Comparison of ENCODE assay signal across 8 cellular contexts in the genomic region with DNA sequence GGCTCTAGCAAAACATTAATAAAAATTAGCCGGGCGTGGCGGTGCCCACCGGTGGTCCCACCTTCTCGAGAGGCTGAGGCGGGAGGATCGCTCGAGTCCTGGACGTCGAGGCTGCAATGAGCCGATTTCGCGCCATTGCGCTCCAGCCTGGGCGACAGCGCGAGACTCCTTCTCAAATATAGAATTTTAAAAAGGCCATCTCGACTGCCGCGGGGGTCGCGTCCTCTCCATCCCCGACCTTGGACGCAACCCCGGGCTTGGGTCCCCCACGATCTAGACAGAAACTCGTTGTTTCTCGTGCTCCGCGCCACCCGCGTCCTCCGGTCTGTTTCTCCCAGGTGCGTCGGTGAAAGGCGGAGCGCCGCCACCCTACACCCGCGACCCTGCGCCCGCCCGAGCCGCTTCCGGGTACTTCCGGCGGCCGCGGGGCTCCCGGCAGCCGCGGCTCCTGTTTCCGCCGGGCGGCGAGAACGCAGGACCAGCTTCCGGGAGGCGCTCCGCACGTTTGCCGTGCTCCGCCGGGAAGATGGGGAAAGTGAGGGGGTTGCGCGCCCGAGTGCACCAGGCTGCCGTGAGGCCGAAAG. TPM values are rescaled to one million over a fixed set of nuclear protein-coding genes. Genes with fewer than 3 reads are reported as not detected.
DNase-seq lines count a peak whose midpoint lies in the region; ATAC-seq and TF ChIP-seq lines count a peak whose summit lies in the region.

A gene with protein sequence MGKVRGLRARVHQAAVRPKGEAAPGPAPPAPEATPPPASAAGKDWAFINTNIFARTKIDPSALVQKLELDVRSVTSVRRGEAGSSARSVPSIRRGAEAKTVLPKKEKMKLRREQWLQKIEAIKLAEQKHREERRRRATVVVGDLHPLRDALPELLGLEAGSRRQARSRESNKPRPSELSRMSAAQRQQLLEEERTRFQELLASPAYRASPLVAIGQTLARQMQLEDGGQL (plus strand): TSS at position 498 of the 584 bp plus-strand sequence. CDS start 29 bp downstream, at position 527.

- ATAC-seq in GM18907 (IDR thresholded peaks at IDR 0.05; ENCODE audit: unreplicated experiment) (peak; percentile 72), HG03432 (IDR thresholded peaks at IDR 0.05; ENCODE audit: unreplicated experiment) (peak; percentile 84), lower lobe of right lung (peak; percentile 94 to 98)

- H3K27me3 ChIP-seq in lower lobe of right lung (ENCODE audit: low read depth): peaks cover 1% of the 10 kb centered on the region

- DNase-seq in AG08396 (ENCODE audit: low spot score): peak; percentile 96
- peak; percentile 88 for DNase-seq in NCI-H82 (lab: John Stamatoyannopoulos, UW)
- peak; percentile 81 for DNase-seq in activated CD4-positive, alpha-beta memory T cell treated with anti-CD3 and anti-CD28 coated beads, Interleukin-2, amount 10 ng/mL, durations not matched to agents 7 days and 5 days
- peak; percentile 90 for DNase-seq in ecto neural progenitor cell (ENCODE audit: low spot score)
- DNase-seq in lower lobe of right lung: peak; percentile 84
- peak; percentile 50 to 74 (median 64) for DNase-seq in stimulated activated CD4-positive, alpha-beta T cell treated with anti-CD3 and anti-CD28 coated beads, TNF-alpha, amount 100 ng/mL, for 1 hour (ENCODE audit: low read depth in 3 of 3, low spot score in 1 of 3)

- no peak for TF ChIP-seq CTCF in lower lobe of right lung (IDR thresholded peaks at IDR 0.05)

- H3K27me3 Mint-ChIP-seq in activated CD4-positive, alpha-beta memory T cell treated with anti-CD3 and anti-CD28 coated beads, Interleukin-2, amount 10 ng/mL, durations not matched to agents 7 days and 5 days: no peaks in the 10 kb centered on the region

- intact Hi-C loops in lower lobe of right lung (cut with DNase I): loop anchor here (10.0 kb wide), 1 partner anchor 195 kb away; no protein-coding TSS in a partner anchor

- POLR2A ChIA-PET in activated CD4-positive, alpha-beta memory T cell treated with anti-CD3 and anti-CD28 coated beads, Interleukin-2, amount 10 ng/mL, durations not matched to agents 7 days and 5 days (lab: Charles Lee): interaction anchor here (0.7 to 1.7 kb wide), 15 partner anchors 8 to 146 kb away, joined by 3 to 11 read pairs (median 4); a partner anchor contains a TSS

- H3K4me3 Mint-ChIP-seq in activated CD4-positive, alpha-beta memory T cell treated with anti-CD3 and anti-CD28 coated beads, Interleukin-2, amount 10 ng/mL, durations not matched to agents 7 days and 5 days: peak within 1 kb of the TSS; percentile 86

- H3K4me1 ChIP-seq in lower lobe of right lung: peaks cover 22% of the 10 kb centered on the region

- peak within 1 kb of the TSS; percentile 76 for H3K27ac ChIP-seq in lower lobe of right lung

- no peaks in the 10 kb centered on the region for H3K9me3 Mint-ChIP-seq in activated CD4-positive, alpha-beta memory T cell treated with anti-CD3 and anti-CD28 coated beads, Interleukin-2, amount 10 ng/mL, durations not matched to agents 7 days and 5 days

- H3K4me1 Mint-ChIP-seq in activated CD4-positive, alpha-beta memory T cell treated with anti-CD3 and anti-CD28 coated beads, Interleukin-2, amount 10 ng/mL, durations not matched to agents 7 days and 5 days: peaks cover 53% of the 10 kb centered on the region

- peaks cover 15% of the 10 kb centered on the region for H3K36me3 Mint-ChIP-seq in activated CD4-positive, alpha-beta memory T cell treated with anti-CD3 and anti-CD28 coated beads, Interleukin-2, amount 10 ng/mL, durations not matched to agents 7 days and 5 days (ENCODE audit: low read depth)

- CTCF ChIA-PET in activated CD4-positive, alpha-beta memory T cell treated with anti-CD3 and anti-CD28 coated beads, Interleukin-2, amount 10 ng/mL, durations not matched to agents 7 days and 5 days (lab: Charles Lee): interaction anchor here (1.1 to 11.8 kb wide), 5 partner anchors 8 to 200 kb away, joined by 3 to 178 read pairs (median 5); no protein-coding TSS in a partner anchor

- no peaks in the 10 kb centered on the region for H3K9me3 ChIP-seq in lower lobe of right lung

- peaks cover 15% of the 10 kb centered on the region for H3K36me3 ChIP-seq in lower lobe of right lung

- peak within 1 kb of the TSS; percentile 73 for H3K27ac Mint-ChIP-seq in activated CD4-positive, alpha-beta memory T cell treated with anti-CD3 and anti-CD28 coated beads, Interleukin-2, amount 10 ng/mL, durations not matched to agents 7 days and 5 days

- H3K4me3 ChIP-seq in lower lobe of right lung: peak within 1 kb of the TSS; percentile 70

RNA-seq across cellular contexts. Expression of the gene that starts here (rescaled TPM):
- 10 to 100 TPM; 42.4 to 47.0 TPM for total RNA-seq in activated CD4-positive, alpha-beta memory T cell treated with anti-CD3 and anti-CD28 coated beads, Interleukin-2, amount 10 ng/mL, durations not matched to agents 7 days and 5 days
- 15.7 TPM for total RNA-seq in lower lobe of right lung

Comparison
In these comparisons a context has a peak if more than half of its experiments do, and no peak if none do; other contexts are left out.
1. Peak in every context shown above with its lines: DNase-seq, ATAC-seq, H3K4me3 ChIP-seq and H3K27ac ChIP-seq.